Comparison of ENCODE assay signal across 8 cellular contexts in the genomic region with DNA sequence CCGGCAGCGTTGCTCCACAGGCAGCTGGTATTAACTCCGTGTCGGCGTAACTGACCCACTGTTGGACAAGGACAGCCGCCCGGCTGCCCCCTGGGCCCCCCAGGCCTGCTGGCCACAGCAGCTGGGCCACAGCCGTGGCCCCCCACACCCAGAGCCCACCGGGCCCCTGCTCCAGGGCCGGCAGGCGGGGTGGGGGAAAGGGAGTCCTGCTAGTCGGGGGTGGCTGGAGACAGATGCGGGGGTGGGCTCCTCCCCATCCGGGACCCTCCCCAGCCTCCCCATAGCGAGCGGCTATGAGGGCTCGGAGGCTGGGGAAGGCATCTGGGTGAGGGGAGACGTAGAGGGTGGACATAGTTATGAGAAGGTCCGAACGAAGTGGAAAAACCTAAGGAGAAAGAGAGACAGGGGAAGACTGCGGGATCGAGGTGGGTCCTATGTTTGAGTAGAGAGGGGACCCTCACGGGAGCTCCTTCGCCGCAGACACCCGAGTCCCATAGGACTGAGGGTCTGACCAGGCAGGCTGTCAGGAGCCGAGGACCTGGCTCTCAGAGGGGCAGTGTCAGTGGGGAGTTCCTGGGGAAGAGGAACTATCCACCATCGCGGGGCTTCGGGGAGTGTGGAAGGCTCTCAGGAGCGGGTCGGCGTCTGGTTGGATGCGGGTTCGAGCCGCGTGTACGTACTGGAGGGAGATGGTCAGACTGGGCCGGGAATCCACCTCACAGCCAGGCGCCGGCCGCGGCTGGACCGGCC. TPM values are rescaled to one million over a fixed set of nuclear protein-coding genes. Genes with fewer than 3 reads are reported as not detected.
A peak's percentile ranks its signal among the peaks of the same experiment; 100 is the strongest.
DNase-seq lines count a peak whose midpoint lies in the region; ATAC-seq and TF ChIP-seq lines count a peak whose summit lies in the region.

No MANE protein-coding gene starts in this region.

- H3K4me1 ChIP-seq in Loucy (ENCODE audit: insufficient read depth, low read length, poor library complexity, severe bottlenecking) (peaks cover 49% of the 10 kb centered on the region), suprapubic skin (peaks cover 43% of the 10 kb centered on the region)

- H3K4me3 ChIP-seq in Loucy (ENCODE audit: low read length, poor library complexity, severe bottlenecking) (peak overlapping the region; percentile 100), brain microvascular endothelial cell (ENCODE audit: low read depth, low read length) (peak overlapping the region; percentile 90), suprapubic skin (peak overlapping the region; percentile 70)

- TF ChIP-seq CTCF in Loucy (conservative IDR thresholded peaks at IDR 0.05; ENCODE audit: low read length) (no peak), brain microvascular endothelial cell (IDR thresholded peaks at IDR 0.05; ENCODE audit: low read depth, low read length, missing control alignments) (no peak), suprapubic skin (IDR thresholded peaks at IDR 0.05) (no peak)

- H3K9me3 ChIP-seq in Loucy (ENCODE audit: insufficient read depth, low read depth, low read length) (no peaks in the 10 kb centered on the region), suprapubic skin (no peaks in the 10 kb centered on the region)

- under 1% methylated on average over 36 of the region's 44 CpGs for WGBS in suprapubic skin

- peaks cover 9% of the 10 kb centered on the region; the same call in 1 of the 2 replicates for H3F3A ChIP-seq in Loucy (ENCODE audit: low read depth)

- H3K27ac ChIP-seq in brain microvascular endothelial cell (peak overlapping the region; percentile 96), suprapubic skin (peak overlapping the region; percentile 97)

- H3K36me3 ChIP-seq in Loucy (ENCODE audit: insufficient read depth, low read length) (peaks cover 5% of the 10 kb centered on the region; the same call in 1 of the 2 replicates), brain microvascular endothelial cell (replicated peaks) (peaks cover 20% of the 10 kb centered on the region), suprapubic skin (peaks cover 24% of the 10 kb centered on the region)

- H4K20me1 ChIP-seq in Loucy (ENCODE audit: insufficient read depth, low read length, poor library complexity, severe bottlenecking): peaks cover 19% of the 10 kb centered on the region

- in situ Hi-C loops in brain microvascular endothelial cell (cut with HindIII; ENCODE audit: low pct_ligation_motif_present, low sequenced_read_pairs): no loop called here

- DNase-seq in AG20443 (ENCODE audit: low spot score) (peak; percentile 21), brain microvascular endothelial cell (no peak), left kidney (ENCODE audit: low read depth, low spot score) (peak; percentile 66), suprapubic skin (ENCODE audit: low spot score in 2 of 2) (no peak), NCI-H1417 treated with DMSO at 0.1 percent for 48 hours (lab: John Stamatoyannopoulos, UW) (no peak)
- no peak for DNase-seq in stimulated activated CD4-positive, alpha-beta T cell treated with anti-CD3 and anti-CD28 coated beads, Interleukin-12 subunit alpha, Interleukin-12 subunit beta, amount 100 ng/mL, for 4 hours

- H2AFZ ChIP-seq in Loucy (ENCODE audit: low read length): peak overlapping the region; percentile 83

- no peaks in the 10 kb centered on the region for H3K9me2 ChIP-seq in Loucy (replicated peaks; ENCODE audit: low read depth, low read length)

- peak overlapping the region; percentile 96 for H3K9ac ChIP-seq in Loucy (ENCODE audit: low read depth, low read length, poor library complexity, severe bottlenecking)

- no peak for TF ChIP-seq EP300 in suprapubic skin (IDR thresholded peaks at IDR 0.05)

- H3K27me3 ChIP-seq in Loucy (ENCODE audit: insufficient read depth, low read length, poor library complexity, severe bottlenecking): peaks cover 7% of the 10 kb centered on the region
- no peaks in the 10 kb centered on the region for H3K27me3 ChIP-seq in brain microvascular endothelial cell (replicated peaks)
- no peaks in the 10 kb centered on the region for H3K27me3 ChIP-seq in suprapubic skin

- H3K4me2 ChIP-seq in Loucy (ENCODE audit: low read depth, low read length, poor library complexity, severe bottlenecking): peak overlapping the region; percentile 90

- H3K79me2 ChIP-seq in Loucy (ENCODE audit: insufficient read depth, low read length): peaks cover 52% of the 10 kb centered on the region

- ATAC-seq in GM19395 (IDR thresholded peaks at IDR 0.05; ENCODE audit: unreplicated experiment): peak; percentile 32

- no peak for TF ChIP-seq POLR2A in suprapubic skin (IDR thresholded peaks at IDR 0.05)

RNA-seq across cellular contexts. Expression of gene VARS1, which starts 0.5 kb away (rescaled TPM):
- total RNA-seq in suprapubic skin: 10 to 100 TPM; 48.8 to 60.0 (median 59.1) TPM

RNA-seq across cellular contexts. Expression of gene LSM2, which starts 11.7 kb away (rescaled TPM):
- total RNA-seq in suprapubic skin: 10 to 100 TPM; 21.7 to 39.5 (median 30.2) TPM

RNA-seq across cellular contexts. Expression of gene VWA7, which starts 17.9 kb away (rescaled TPM):
- 1 to 10 TPM; 1.3 to 3.3 (median 2.3) TPM for total RNA-seq in suprapubic skin

RNA-seq across cellular contexts. Expression of gene HSPA1L, which starts 20.0 kb away (rescaled TPM):
- 1 to 10 TPM in 3 of 4 donors, under 1 TPM in 1; 0.83 to 3.1 (median 1.8) TPM for total RNA-seq in suprapubic skin

RNA-seq across cellular contexts. Expression of gene HSPA1A, which starts 20.3 kb away (rescaled TPM):
- 100 to 1,000 TPM; 200 to 464 (median 408) TPM for total RNA-seq in suprapubic skin

Comparison
In these comparisons a context has a peak if more than half of its experiments do, and no peak if none do; other contexts are left out.
1. DNase-seq: peak in AG20443 (single experiment) and left kidney (single experiment); none in brain microvascular endothelial cell (single experiment), suprapubic skin (0 of 2), NCI-H1417 treated with DMSO at 0.1 percent for 48 hours (single experiment) and stimulated activated CD4-positive, alpha-beta T cell treated with anti-CD3 and anti-CD28 coated beads, Interleukin-12 subunit alpha, Interleukin-12 subunit beta, amount 100 ng/mL, for 4 hours (single experiment).
2. Peak in every context shown above with its lines, with median percentiles within 50 percentile points of each other: H3K4me3 ChIP-seq.